In the genomic region with DNA sequence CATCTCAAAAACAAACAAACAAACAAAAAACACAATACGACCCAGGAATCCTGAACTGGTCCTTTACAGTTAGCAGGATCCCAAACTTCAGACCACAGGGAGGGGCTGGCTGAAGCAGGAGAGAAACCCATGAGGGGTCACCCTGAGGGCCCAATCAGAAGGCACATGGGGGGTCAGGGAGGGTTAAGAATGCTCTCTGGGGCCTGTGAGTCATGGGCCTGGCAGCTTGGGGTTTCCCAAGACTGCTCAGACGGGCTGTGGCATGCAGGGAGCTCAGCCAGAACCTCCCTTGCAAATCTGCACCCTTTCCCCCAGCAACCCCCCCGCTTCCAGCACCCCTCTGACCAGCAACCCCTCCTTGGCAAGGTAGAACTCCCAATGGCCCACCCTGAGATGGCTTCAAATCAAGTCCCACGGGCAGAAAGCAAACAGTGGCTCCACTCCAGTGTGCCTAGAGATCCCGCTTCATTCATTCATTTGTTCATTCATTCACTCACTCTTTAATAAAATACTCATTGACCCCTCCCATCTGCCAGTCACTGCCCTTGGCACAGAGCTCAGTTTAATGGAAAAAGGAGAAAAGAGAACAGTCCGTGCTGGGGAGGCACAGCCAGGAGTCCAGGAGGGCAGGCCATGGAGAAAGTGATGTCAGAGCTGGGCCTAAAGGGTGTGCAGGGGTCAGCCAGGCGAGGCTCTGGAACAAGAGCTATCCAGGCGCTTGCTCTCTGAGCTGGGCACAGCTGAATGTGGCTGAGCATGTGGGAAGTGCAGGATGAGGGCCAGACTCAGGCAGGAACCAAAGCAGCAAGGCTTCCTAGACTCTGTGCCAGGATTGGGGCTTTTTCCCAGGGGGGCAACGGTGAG, we compare ENCODE assay signal across 8 cellular contexts. TPM values are rescaled to one million over a fixed set of nuclear protein-coding genes. Genes with fewer than 3 reads are reported as not detected.
DNase-seq lines count a peak whose midpoint lies in the region; ATAC-seq and TF ChIP-seq lines count a peak whose summit lies in the region.

No MANE protein-coding gene starts in this region.

- TF ChIP-seq POLR2A in NB4 (IDR thresholded peaks at IDR 0.05; ENCODE audit: extremely low read depth, insufficient read length) = no peak

- H3K4me1 ChIP-seq in osteoblast (ENCODE audit: insufficient read depth, low read length) = peaks cover 73% of the 10 kb centered on the region

- no peaks in the 10 kb centered on the region for H3K9me3 Mint-ChIP-seq in natural killer cell treated with Interleukin-12 subunit alpha and Interleukin-12 subunit beta and Interleukin-15 and Interleukin-18, amount 100 ng/mL, for 72 hours

- no peak overlapping the region for H3K4me3 Mint-ChIP-seq in natural killer cell treated with Interleukin-12 subunit alpha and Interleukin-12 subunit beta and Interleukin-15 and Interleukin-18, amount 100 ng/mL, for 72 hours

- H3K36me3 Mint-ChIP-seq in natural killer cell treated with Interleukin-12 subunit alpha and Interleukin-12 subunit beta and Interleukin-15 and Interleukin-18, amount 100 ng/mL, for 72 hours = no peaks in the 10 kb centered on the region

- TF ChIP-seq CTCF in NB4 (IDR thresholded peaks at IDR 0.05; ENCODE audit: low read depth, low read length) = no peak
- TF ChIP-seq CTCF in osteoblast (IDR thresholded peaks at IDR 0.05; ENCODE audit: extremely low read depth, low read depth, low read length) = no peak

- ATAC-seq in natural killer cell treated with Interleukin-12 subunit alpha and Interleukin-12 subunit beta and Interleukin-15 and Interleukin-18, amount 100 ng/mL, for 72 hours = no peak
- ATAC-seq in GM19395 (IDR thresholded peaks at IDR 0.05; ENCODE audit: unreplicated experiment) = no peak

- H3K4me3 ChIP-seq in NB4 (ENCODE audit: low read depth, low read length) (no peak overlapping the region), osteoblast (ENCODE audit: insufficient read depth, low read length) (no peak overlapping the region)

- DNase-seq in COLO829 (ENCODE audit: low spot score) (peak; percentile 54), NB4 (ENCODE audit: low read depth) (peak; percentile 89), epithelial cell of prostate (ENCODE audit: low read depth, low spot score) (peak; percentile 87), osteoblast (ENCODE audit: insufficient read length, low spot score, missing footprints) (peak; percentile 93), NCI-H187 (lab: John Stamatoyannopoulos, UW) (no peak)
- DNase-seq in natural killer cell treated with Interleukin-12 subunit alpha and Interleukin-12 subunit beta and Interleukin-15 and Interleukin-18, amount 100 ng/mL, for 72 hours (ENCODE audit: low spot score) = no peak
- no peak for DNase-seq in activated CD4-positive, CD25-positive, alpha-beta regulatory T cell treated with anti-CD3 and anti-CD28 coated beads, Interleukin-2, amount 50 U/mL, for 72 hours

- H3K27ac ChIP-seq in epithelial cell of prostate (peak overlapping the region; percentile 100), osteoblast (ENCODE audit: low read depth, low read length) (peak overlapping the region; percentile 93)

- H3K27me3 Mint-ChIP-seq in natural killer cell treated with Interleukin-12 subunit alpha and Interleukin-12 subunit beta and Interleukin-15 and Interleukin-18, amount 100 ng/mL, for 72 hours = peaks cover 0 to 7% of the 10 kb centered on the region in 2 donors

- H3K4me1 Mint-ChIP-seq in natural killer cell treated with Interleukin-12 subunit alpha and Interleukin-12 subunit beta and Interleukin-15 and Interleukin-18, amount 100 ng/mL, for 72 hours (ENCODE audit: low read depth in 2 of 2) = peaks cover 0 to 2% of the 10 kb centered on the region in 2 donors

- H3K9me3 ChIP-seq in osteoblast (ENCODE audit: low read depth, low read length) = no peaks in the 10 kb centered on the region

- H4K20me1 ChIP-seq in osteoblast (ENCODE audit: insufficient read depth, low read length) = no peaks in the 10 kb centered on the region

- H3K27me3 ChIP-seq in osteoblast (ENCODE audit: insufficient read depth, low read length) = no peaks in the 10 kb centered on the region

- no peak overlapping the region for H3K27ac Mint-ChIP-seq in natural killer cell treated with Interleukin-12 subunit alpha and Interleukin-12 subunit beta and Interleukin-15 and Interleukin-18, amount 100 ng/mL, for 72 hours

- no peaks in the 10 kb centered on the region for H3K79me2 ChIP-seq in osteoblast (ENCODE audit: insufficient read depth, low read length)

- no peak overlapping the region for H2AFZ ChIP-seq in osteoblast (ENCODE audit: low read length)

- peak overlapping the region; percentile 62 for H3K4me2 ChIP-seq in osteoblast (ENCODE audit: insufficient read depth, low read length)

- no peaks in the 10 kb centered on the region for H3K36me3 ChIP-seq in osteoblast (ENCODE audit: insufficient read depth, low read length)

RNA-seq across cellular contexts. Expression of a gene that starts 8.2 kb away (rescaled TPM):
- 1.1 and 1.5 TPM in 2 replicates for total RNA-seq in osteoblast
- 1 to 10 TPM; 1.2 to 2.0 TPM for total RNA-seq in natural killer cell treated with Interleukin-12 subunit alpha and Interleukin-12 subunit beta and Interleukin-15 and Interleukin-18, amount 100 ng/mL, for 72 hours

RNA-seq across cellular contexts. Expression of a gene that starts 40.6 kb away (rescaled TPM):
- total RNA-seq in osteoblast = 108 and 121 TPM in 2 replicates
- not detected for total RNA-seq in natural killer cell treated with Interleukin-12 subunit alpha and Interleukin-12 subunit beta and Interleukin-15 and Interleukin-18, amount 100 ng/mL, for 72 hours

RNA-seq across cellular contexts. Expression of a gene that starts 48.3 kb away (rescaled TPM):
- total RNA-seq in osteoblast = 21.0 and 24.8 TPM in 2 replicates
- 10 to 100 TPM; 58.6 to 92.4 TPM for total RNA-seq in natural killer cell treated with Interleukin-12 subunit alpha and Interleukin-12 subunit beta and Interleukin-15 and Interleukin-18, amount 100 ng/mL, for 72 hours

RNA-seq across cellular contexts. Expression of a gene that starts 56.9 kb away (rescaled TPM):
- not detected in 2 replicates for total RNA-seq in osteoblast
- not detected for total RNA-seq in natural killer cell treated with Interleukin-12 subunit alpha and Interleukin-12 subunit beta and Interleukin-15 and Interleukin-18, amount 100 ng/mL, for 72 hours

Comparison
In these comparisons a context has a peak if more than half of its experiments do, and no peak if none do; other contexts are left out.
1. DNase-seq: peak in COLO829 (single experiment), NB4 (single experiment), epithelial cell of prostate (single experiment) and osteoblast (single experiment); none in natural killer cell treated with Interleukin-12 subunit alpha and Interleukin-12 subunit beta and Interleukin-15 and Interleukin-18, amount 100 ng/mL, for 72 hours (single experiment), NCI-H187 (0 of 2) and activated CD4-positive, CD25-positive, alpha-beta regulatory T cell treated with anti-CD3 and anti-CD28 coated beads, Interleukin-2, amount 50 U/mL, for 72 hours (single experiment).
2. RNA of a gene that starts 40.6 kb away (total RNA-seq): 108 to 121 TPM in osteoblast; not detected in natural killer cell treated with Interleukin-12 subunit alpha and Interleukin-12 subunit beta and Interleukin-15 and Interleukin-18, amount 100 ng/mL, for 72 hours; every median in the first group is over 100 times any median in the second.